19 cellular contexts compared by ENCODE assay signal in the genomic region with DNA sequence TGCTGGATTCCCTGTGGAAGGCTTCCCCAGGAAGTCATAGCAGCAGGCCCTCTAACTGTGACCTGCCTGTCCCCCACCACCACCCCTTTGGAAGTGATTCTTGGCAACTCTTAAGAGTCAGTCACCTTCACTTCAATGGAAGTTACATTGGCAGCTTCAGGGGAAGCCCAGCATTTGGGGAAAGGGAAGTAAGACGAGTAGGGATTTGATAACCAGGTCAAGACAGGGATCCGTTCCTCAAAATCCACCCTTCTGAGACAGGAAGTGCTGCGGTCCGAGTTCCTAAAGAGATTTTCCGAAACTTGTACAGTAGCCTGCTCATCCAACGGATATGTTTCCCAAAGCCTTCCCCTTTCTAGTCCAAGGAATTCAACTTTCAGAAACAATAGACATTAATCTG.
"Had no signal": no experiment of that assay in that cellular context is flagged by ENCODE, and none has a peak within 500 bp of the region (broad histone marks: within the 10 kb centered on the region; RNA-seq: fewer than 3 reads in every experiment).

No MANE protein-coding gene starts in this region.

- H3K4me1 ChIP-seq: spleen had no signal

- H3K9me3 ChIP-seq: left ventricle myocardium inferior, spleen, tibial nerve had no signal

- DNase-seq: activated CD4-positive, alpha-beta T cell treated with anti-CD3 and anti-CD28 coated beads for 48 hours; activated CD4-positive, alpha-beta T cell treated with anti-CD3 and anti-CD28 coated beads, Interleukin-2, amount 50 U/mL, for 48 hours; activated gamma-delta T cell treated with Interleukin-2 at 50 U/mL for 16 hours; activated naive CD8-positive, alpha-beta T cell treated with anti-CD3 and anti-CD28 coated beads, Interleukin-2, amount 50 U/mL, for 24 hours; activated T-cell treated with anti-CD3 and anti-CD28 coated beads, Interleukin-2, amount 50 U/mL, for 4 hours; amygdala; caudate nucleus; cortex of kidney; foreskin keratinocyte; kidney glomerular epithelial cell; left ventricle myocardium inferior; right cardiac atrium; spleen; stimulated activated naive CD4-positive, alpha-beta T cell; T-helper 1 cell had no signal

- H3K36me3 ChIP-seq: left ventricle myocardium inferior, spleen, tibial nerve had no signal

- H3K4me3 ChIP-seq: left ventricle myocardium inferior, spleen, tibial nerve had no signal

- H3K27me3 ChIP-seq: foreskin keratinocyte, tibial nerve had no signal

- ATAC-seq: activated CD4-positive, CD25-positive, alpha-beta regulatory T cell treated with anti-CD3 and anti-CD28 coated beads, Interleukin-2, amount 50 U/mL, for 24 hours; activated naive CD8-positive, alpha-beta T cell treated with anti-CD3 and anti-CD28 coated beads, Interleukin-2, amount 50 U/mL, for 24 hours; activated T-cell treated with anti-CD3 and anti-CD28 coated beads, Interleukin-2, amount 50 U/mL, for 4 hours; activated T-helper 17 cell treated with anti-CD3 and anti-CD28 coated beads, Interleukin-2, amount 50 U/mL, for 72 hours; esophagus mucosa; foreskin keratinocyte; right cardiac atrium had no signal

- H3K27ac ChIP-seq: foreskin keratinocyte, spleen, tibial nerve had no signal
